ENCODE assay signal across 1 cellular context in genomic region chr18:55588001-55588875, GRCh38.
TF ChIP-seq lines count a peak whose summit lies in the region.

Gene TCF4, minus strand, starts transcription at chr18:55588192. Its CDS starts 1,076 bp downstream, at chr18:55587116.

TF ChIP-seq in WTC11, 78 proteins besides CTCF, POLR2A, EP300 and RAD21:
- TF ChIP-seq ATF6 (CRISPR knock-in tag; IDR thresholded peaks at IDR 0.05): no peak
- TF ChIP-seq HMGXB4 (CRISPR knock-in tag; IDR thresholded peaks at IDR 0.05): 0 out of 2 replicates have a peak, but pooled peaks have one; percentile 26
- no peak for TF ChIP-seq ATF1 (CRISPR knock-in tag; IDR thresholded peaks at IDR 0.05)
- no peak for TF ChIP-seq JUN (CRISPR knock-in tag; IDR thresholded peaks at IDR 0.05)
- peak; percentile 11; the same call in 1 of the 2 replicates for TF ChIP-seq FOXK1 (CRISPR knock-in tag; IDR thresholded peaks at IDR 0.05)
TF ChIP-seq in WTC11: peak in this region for 2.
